Comparison of ENCODE assay signal across 1 cellular context in genomic region chrX:108178099-108178498, GRCh38.
TF ChIP-seq lines count a peak whose summit lies in the region.

No MANE protein-coding gene starts in this region.

TF ChIP-seq in WTC11, 78 proteins besides CTCF, POLR2A, EP300 and RAD21:
- TF ChIP-seq ZNF317 (CRISPR knock-in tag; IDR thresholded peaks at IDR 0.05; ENCODE audit: borderline replicate concordance, low read depth) (no peak), JAZF1 (CRISPR knock-in tag; IDR thresholded peaks at IDR 0.05) (no peak), GRHL2 (CRISPR knock-in tag; IDR thresholded peaks at IDR 0.05; ENCODE audit: insufficient replicate concordance, severe bottlenecking) (no peak), STAT6 (CRISPR knock-in tag; conservative IDR thresholded peaks at IDR 0.05; ENCODE audit: low read depth) (no peak), E2F1 (CRISPR knock-in tag; IDR thresholded peaks at IDR 0.05) (no peak), SOX15 (CRISPR knock-in tag; IDR thresholded peaks at IDR 0.05) (no peak), ATF2 (CRISPR knock-in tag; IDR thresholded peaks at IDR 0.05; ENCODE audit: borderline replicate concordance, low read depth) (no peak), ZBTB21 (CRISPR knock-in tag; IDR thresholded peaks at IDR 0.05; ENCODE audit: borderline replicate concordance) (no peak), CDX4 (CRISPR knock-in tag; IDR thresholded peaks at IDR 0.05; ENCODE audit: borderline replicate concordance) (no peak), KAT7 (CRISPR knock-in tag; IDR thresholded peaks at IDR 0.05; ENCODE audit: borderline replicate concordance) (no peak), AR (CRISPR knock-in tag; IDR thresholded peaks at IDR 0.05) (no peak)
